24 cellular contexts compared by ENCODE assay signal in the genomic region with DNA sequence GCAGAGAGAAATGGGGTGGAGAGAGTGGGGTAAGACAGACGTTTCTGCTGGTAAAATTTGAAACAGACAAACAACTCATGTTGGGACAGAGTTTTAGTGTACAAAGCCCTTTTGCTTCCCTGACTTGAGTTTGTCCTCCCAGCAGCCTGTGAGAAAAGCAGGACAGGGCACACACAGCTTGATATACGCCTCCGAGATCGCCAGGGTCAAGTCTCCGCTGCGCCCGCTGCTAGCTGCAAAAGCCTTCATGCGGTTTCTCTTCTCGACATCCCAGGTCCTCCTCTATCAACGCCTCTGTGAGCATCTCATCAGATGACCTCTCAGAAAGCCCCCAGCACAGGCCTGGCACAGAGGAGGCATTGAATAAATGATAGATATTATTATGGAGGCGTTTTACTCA. TPM values are rescaled to one million over a fixed set of nuclear protein-coding genes. Genes with fewer than 3 reads are reported as not detected.
"Had no signal": no experiment of that assay in that cellular context is flagged by ENCODE, and none has a peak within 500 bp of the region (broad histone marks: within the 10 kb centered on the region; RNA-seq: fewer than 3 reads in every experiment).

No MANE protein-coding gene starts in this region.

- ATAC-seq: esophagus mucosa; gastrocnemius medialis; heart right ventricle; lower lobe of right lung; psoas muscle; right lobe of liver; stimulated activated naive B cell treated with anti-CD40 and anti-IgM and Interleukin-4, amounts not matched to agents 10 μg/mL and 1 μg/mL and 100 μg/mL, for 72 hours had no signal

- H3K36me3 ChIP-seq: gastrocnemius medialis, heart right ventricle, left ventricle myocardium inferior, lower lobe of right lung, right lobe of liver, spleen, tibial nerve had no signal

- H3K9me3 Mint-ChIP-seq: memory B cell; mesothelial cell of epicardium; nephron; stimulated activated naive B cell treated with anti-CD40 and anti-IgM and Interleukin-4, amounts not matched to agents 10 μg/mL and 1 μg/mL and 100 μg/mL, for 72 hours; stimulated activated naive CD8-positive, alpha-beta T cell treated with anti-CD3 and anti-CD28 coated beads, Interleukin-15, amount 100 ng/mL, for 72 hours had no signal

- H3K9me3 ChIP-seq: gastrocnemius medialis, heart right ventricle, left ventricle myocardium inferior, lower lobe of right lung, psoas muscle, right lobe of liver, spleen, testis, tibial nerve had no signal

- H3K27ac ChIP-seq: dorsolateral prefrontal cortex, gastrocnemius medialis, heart right ventricle, left ventricle myocardium inferior, lower lobe of right lung, psoas muscle, right lobe of liver, spleen, testis, tibial nerve had no signal

- H3K27ac Mint-ChIP-seq: memory B cell; mesothelial cell of epicardium; nephron; stimulated activated naive B cell treated with anti-CD40 and anti-IgM and Interleukin-4, amounts not matched to agents 10 μg/mL and 1 μg/mL and 100 μg/mL, for 72 hours had no signal

- H3K27me3 ChIP-seq: right lobe of liver, testis had no signal

- H3K4me3 Mint-ChIP-seq: memory B cell; mesothelial cell of epicardium; nephron; stimulated activated naive B cell treated with anti-CD40 and anti-IgM and Interleukin-4, amounts not matched to agents 10 μg/mL and 1 μg/mL and 100 μg/mL, for 72 hours; stimulated activated naive CD8-positive, alpha-beta T cell treated with anti-CD3 and anti-CD28 coated beads, Interleukin-15, amount 100 ng/mL, for 72 hours had no signal

- H3K4me3 ChIP-seq: dorsolateral prefrontal cortex, gastrocnemius medialis, heart right ventricle, left ventricle myocardium inferior, lower lobe of right lung, psoas muscle, right lobe of liver, spleen, testis, tibial nerve had no signal

- H3K36me3 Mint-ChIP-seq: memory B cell; mesothelial cell of epicardium; stimulated activated naive B cell treated with anti-CD40 and anti-IgM and Interleukin-4, amounts not matched to agents 10 μg/mL and 1 μg/mL and 100 μg/mL, for 72 hours had no signal

- H3K4me1 Mint-ChIP-seq: memory B cell; nephron; stimulated activated naive B cell treated with anti-CD40 and anti-IgM and Interleukin-4, amounts not matched to agents 10 μg/mL and 1 μg/mL and 100 μg/mL, for 72 hours had no signal

- H3K4me1 ChIP-seq: gastrocnemius medialis, heart right ventricle, left ventricle myocardium inferior, lower lobe of right lung, psoas muscle, right lobe of liver, testis, tibial nerve had no signal

- DNase-seq: cortex of kidney; dorsolateral prefrontal cortex; effector CD8-positive, alpha-beta T cell; gastrocnemius medialis; heart right ventricle; hypothalamus; left ventricle myocardium inferior; lower lobe of right lung; psoas muscle; retina; right lobe of liver; spleen; stimulated activated CD4-positive, alpha-beta T cell treated with anti-CD3 and anti-CD28 coated beads, Interleukin-15, amount 100 ng/mL, for 24 hours; stimulated activated CD4-positive, alpha-beta T cell treated with anti-CD3 and anti-CD28 coated beads, Interleukin-1b, Interleukin-23, amount 100 ng/mL, for 48 hours; stimulated activated CD4-positive, alpha-beta T cell treated with anti-CD3 and anti-CD28 coated beads, Interleukin-4, amount 100 ng/mL, for 24 hours; stimulated activated naive B cell treated with anti-CD40 and anti-IgM and Interleukin-4, amounts not matched to agents 10 μg/mL and 1 μg/mL and 100 μg/mL, for 72 hours; stimulated activated naive CD8-positive, alpha-beta T cell treated with anti-CD3 and anti-CD28 coated beads, Interleukin-15, amount 100 ng/mL, for 72 hours; testis had no signal

RNA-seq across cellular contexts. Expression of a gene that starts 9.4 kb away (rescaled TPM):
- total RNA-seq: fibroblast of villous mesenchyme had no signal
